In genomic region chr10:22713853-22714523, GRCh38 we compare ENCODE assay signal across 8 cellular contexts. TPM values are rescaled to one million over a fixed set of nuclear protein-coding genes. Genes with fewer than 3 reads are reported as not detected.
A peak's percentile ranks its signal among the peaks of the same experiment; 100 is the strongest.
DNase-seq lines count a peak whose midpoint lies in the region; ATAC-seq, FAIRE-seq and TF ChIP-seq lines count a peak whose summit lies in the region.

No MANE protein-coding gene starts in this region.

- no peak for TF ChIP-seq EP300 in H1 (IDR thresholded peaks at IDR 0.05; ENCODE audit: borderline replicate concordance in 1 of 2, low read depth in 2 of 2, low read length in 2 of 2)

- TF ChIP-seq POLR2A in IMR-90 (IDR thresholded peaks at IDR 0.05; ENCODE audit: low read depth, low read length) (no peak), H1 (IDR thresholded peaks at IDR 0.05; ENCODE audit: control extremely low read depth in 1 of 2, low read depth in 2 of 2, low read length in 2 of 2) (no peak), thyroid gland (IDR thresholded peaks at IDR 0.05) (no peak)

- H4K5ac ChIP-seq in IMR-90 (ENCODE audit: low read depth, low read length): peak overlapping the region; percentile 93
- peak overlapping the region; percentile 73 for H4K5ac ChIP-seq in H1 (ENCODE audit: insufficient read length, low read depth, low read length)

- H4K20me1 ChIP-seq in IMR-90 (ENCODE audit: insufficient read depth, low read length) (peaks cover 29% of the 10 kb centered on the region), H1 (replicated peaks in 1 of 2; ENCODE audit: control insufficient read depth in 1 of 2, insufficient read depth in 2 of 2, low read length in 2 of 2) (peaks cover 5 to 8% of the 10 kb centered on the region in 2 experiments)

- H2AK5ac ChIP-seq in IMR-90 (ENCODE audit: low read depth, low read length) (no peak overlapping the region), H1 (ENCODE audit: low read depth, low read length) (no peak overlapping the region)

- peak overlapping the region; percentile 93 for H2AK9ac ChIP-seq in IMR-90 (replicated peaks; ENCODE audit: low read depth, low read length, poor library complexity)

- ATAC-seq in GM21515 (IDR thresholded peaks at IDR 0.05; ENCODE audit: unreplicated experiment) (peak; percentile 31), IMR-90 (ENCODE audit: low read depth) (peak; percentile 36), WTC11 (peak; percentile 11; the same call in 1 of the 2 replicates)

- H2BK120ac ChIP-seq in IMR-90 (ENCODE audit: low read depth, low read length): peak overlapping the region; percentile 62
- H2BK120ac ChIP-seq in H1 (replicated peaks; ENCODE audit: low read depth, low read length): no peak overlapping the region

- in situ Hi-C loops in IMR-90 (cut with MboI; ENCODE audit: low sequenced_read_pairs): no loop called here

- H2BK5ac ChIP-seq in IMR-90 (ENCODE audit: low read depth, low read length, poor library complexity, severe bottlenecking): peak overlapping the region; percentile 83
- H2BK5ac ChIP-seq in H1 (ENCODE audit: low read depth, low read length): no peak overlapping the region

- H3K18ac ChIP-seq in IMR-90 (ENCODE audit: low read depth, low read length) (peak overlapping the region; percentile 87; the same call in 1 of the 2 replicates), H1 (ENCODE audit: extremely low read depth, low read length) (peak overlapping the region; percentile 60; the same call in 1 of the 2 replicates)

- peak overlapping the region; percentile 100 for H3K4me3 ChIP-seq in IMR-90 (ENCODE audit: insufficient read depth, low read depth, low read length)
- H3K4me3 ChIP-seq in H1 (ENCODE audit: extremely low read depth in 1 of 4, insufficient read depth in 2 of 4, low read depth in 3 of 4, low read length in 4 of 4): peak overlapping the region; percentile 52 to 89 (median 85)
- peak overlapping the region; percentile 70 to 96 for H3K4me3 ChIP-seq in muscle layer of duodenum (ENCODE audit: low read depth in 1 of 2, low read length in 2 of 2)
- H3K4me3 ChIP-seq in thyroid gland (replicated peaks in 1 of 3): peak overlapping the region; percentile 77 to 97 (median 95)

- no peak for TF ChIP-seq CTCF in IMR-90 (conservative IDR thresholded peaks at IDR 0.05; ENCODE audit: low read depth, low read length)
- no peak for TF ChIP-seq CTCF in WTC11 (IDR thresholded peaks at IDR 0.05)
- no peak for TF ChIP-seq CTCF in H1 (IDR thresholded peaks at IDR 0.05; ENCODE audit: control extremely low read depth in 1 of 3, insufficient read depth in 1 of 3, low read depth in 1 of 3, low read length in 3 of 3)
- no peak for TF ChIP-seq CTCF in thyroid gland (IDR thresholded peaks at IDR 0.05)

- dilution Hi-C loops in IMR-90 (cut with HindIII; ENCODE audit: low sequenced_read_pairs, unreplicated experiment): no loop called here

- no peaks in the 10 kb centered on the region for H3K9me3 Mint-ChIP-seq in WTC11

- peak overlapping the region; percentile 82 for H3K4me2 ChIP-seq in IMR-90 (ENCODE audit: low read depth, low read length)
- peak overlapping the region; percentile 91 to 94 for H3K4me2 ChIP-seq in H1 (ENCODE audit: insufficient read depth in 1 of 2, low read depth in 2 of 2, low read length in 2 of 2)

- H3K14ac ChIP-seq in IMR-90 (replicated peaks; ENCODE audit: low read depth, low read length): peak overlapping the region; percentile 92
- no peak overlapping the region for H3K14ac ChIP-seq in H1 (ENCODE audit: insufficient read length)

- H3K4me1 Mint-ChIP-seq in WTC11: peaks cover 32% of the 10 kb centered on the region

- H3K4me1 ChIP-seq in IMR-90 (ENCODE audit: control insufficient read depth, insufficient read depth, low read length) (no peaks in the 10 kb centered on the region; the same call in 1 of the 2 replicates), H1 (replicated peaks in 1 of 4; ENCODE audit: control insufficient read depth in 3 of 4, insufficient read depth in 4 of 4, low read length in 3 of 4) (peaks cover 0 to 6% (median 2%) of the 10 kb centered on the region in 4 experiments; a peak in 3 of 7 replicates), muscle layer of duodenum (ENCODE audit: control insufficient read depth in 1 of 2, insufficient read depth in 2 of 2, low read length in 2 of 2) (peaks cover 10 to 21% of the 10 kb centered on the region in 2 donors), thyroid gland (peaks cover 27 to 33% of the 10 kb centered on the region in 2 donors)

- no peaks in the 10 kb centered on the region for H3K36me3 Mint-ChIP-seq in WTC11

- peaks cover 9% of the 10 kb centered on the region for H3K27me3 Mint-ChIP-seq in WTC11 (ENCODE audit: low read depth)

- H3K4ac ChIP-seq in IMR-90 (ENCODE audit: low read depth, low read length) (peak overlapping the region; percentile 93), H1 (replicated peaks; ENCODE audit: insufficient read length, low read depth, low read length) (no peak overlapping the region)

- H4K91ac ChIP-seq in IMR-90 (ENCODE audit: insufficient read depth, low read depth, low read length) (peak overlapping the region; percentile 57; the same call in 1 of the 2 replicates), H1 (replicated peaks; ENCODE audit: insufficient read length, low read length) (peak overlapping the region; percentile 70)

- no peak overlapping the region for H3K27ac Mint-ChIP-seq in WTC11

- peaks cover 11% of the 10 kb centered on the region; the same call in 1 of the 2 replicates for H3K23me2 ChIP-seq in H1 (ENCODE audit: low read depth, low read length)

- no peaks in the 10 kb centered on the region for H3K9me3 ChIP-seq in IMR-90 (ENCODE audit: control insufficient read depth, insufficient read depth, low read length)
- H3K9me3 ChIP-seq in H1 (ENCODE audit: insufficient read depth in 2 of 2, low read depth in 1 of 2, low read length in 1 of 2): no peaks in the 10 kb centered on the region
- H3K9me3 ChIP-seq in muscle layer of duodenum (ENCODE audit: control insufficient read depth in 1 of 2, low read length in 2 of 2): no peaks in the 10 kb centered on the region
- H3K9me3 ChIP-seq in thyroid gland: no peaks in the 10 kb centered on the region

- H3K56ac ChIP-seq in IMR-90 (ENCODE audit: extremely low read depth, insufficient read depth, low read length) (0 out of 2 replicates have a peak overlapping the region, but pooled peaks have one; percentile 38), H1 (replicated peaks; ENCODE audit: insufficient read length, low read depth, low read length) (peak overlapping the region; percentile 37)

- H3K9ac ChIP-seq in IMR-90 (ENCODE audit: low read depth, low read length) (peak overlapping the region; percentile 100), H1 (replicated peaks in 1 of 4; ENCODE audit: extremely low read depth in 1 of 4, low read depth in 3 of 4, low read length in 3 of 4) (peak overlapping the region; percentile 2 to 74 (median 58); a peak in 5 of 7 replicates)

- FAIRE-seq in H1 (lab: Jason Lieb, UNC) (no peak), frontal cortex (lab: Jason Lieb, UNC) (no peak)

- no peak for TF ChIP-seq RAD21 in IMR-90 (IDR thresholded peaks at IDR 0.05; ENCODE audit: low read length)
- no peak for TF ChIP-seq RAD21 in H1 (IDR thresholded peaks at IDR 0.05 in 1 of 2, conservative IDR thresholded peaks at IDR 0.05 in 1 of 2; ENCODE audit: low read depth in 2 of 2, low read length in 2 of 2)

- H2AFZ ChIP-seq in IMR-90 (replicated peaks; ENCODE audit: low read length, poor library complexity) (peak overlapping the region; percentile 97), H1 (ENCODE audit: low read length) (peak overlapping the region; percentile 84; the same call in 1 of the 2 replicates)

- no peak overlapping the region for H2BK20ac ChIP-seq in IMR-90 (ENCODE audit: low read depth, low read length)
- H2BK20ac ChIP-seq in H1 (ENCODE audit: low read length): no peak overlapping the region

- no TSS peak for BruUV-seq in IMR-90 (replicated peaks; lab: Mats Ljungman, UMichigan)

- H3K79me1 ChIP-seq in IMR-90 (ENCODE audit: low read depth in 1 of 2, low read length in 2 of 2) (peaks cover 8 to 29% of the 10 kb centered on the region in 2 experiments), H1 (ENCODE audit: low read depth, low read length) (peaks cover 4% of the 10 kb centered on the region)

- CTCF ChIA-PET in IMR-90 (lab: Yijun Ruan, JAX) (interaction anchor here (2.0 kb wide), 1 partner anchor 140 kb away, joined by 5 read pairs; no protein-coding TSS in a partner anchor), WTC11 (lab: Charles Lee) (no interaction called here), H1 (lab: Charles Lee; ENCODE audit: partially characterized antibody) (no interaction called here)

- WGBS in IMR-90 (ENCODE audit: extremely low coverage in 2 of 2, insufficient read length in 1 of 2), 2 experiments: 0% methylated on average over 33 of the region's 75 CpGs; no CpG with 5 or more reads in 1 of the 2 experiments
- 4% methylated on average over 16 of the region's 75 CpGs; no CpG with 5 or more reads in 1 of the 2 experiments for WGBS in H1 (ENCODE audit: extremely low coverage in 1 of 2, insufficient coverage in 1 of 2, insufficient read length in 1 of 2, insufficient replicate concordance in 2 of 2, low coverage in 1 of 2, low lambda C conversion rate in 2 of 2, missing lambda C conversion rate in 1 of 2), 2 experiments
- 0 to 1% methylated on average over 19 to 32 of the region's 75 CpGs for WGBS in thyroid gland, 2 donors

- H3K23ac ChIP-seq in IMR-90 (ENCODE audit: low read depth, low read length): peak overlapping the region; percentile 96
- no peak overlapping the region for H3K23ac ChIP-seq in H1 (ENCODE audit: insufficient read length)

- H2BK15ac ChIP-seq in IMR-90 (ENCODE audit: low read depth, low read length) (peak overlapping the region; percentile 34; the same call in 1 of the 3 replicates), H1 (ENCODE audit: low read length) (no peak overlapping the region)

- H3K4me3 Mint-ChIP-seq in WTC11: peak overlapping the region; percentile 77

- peaks cover 9% of the 10 kb centered on the region for H3K9me1 ChIP-seq in IMR-90 (ENCODE audit: insufficient read depth, low read length)

- H3K36me3 ChIP-seq in IMR-90 (ENCODE audit: control insufficient read depth, insufficient read depth, low read length): no peaks in the 10 kb centered on the region
- no peaks in the 10 kb centered on the region for H3K36me3 ChIP-seq in H1 (ENCODE audit: control insufficient read depth in 2 of 4, insufficient read depth in 4 of 4, low read length in 3 of 4)
- no peaks in the 10 kb centered on the region for H3K36me3 ChIP-seq in muscle layer of duodenum (ENCODE audit: control insufficient read depth in 1 of 2, insufficient read depth in 2 of 2, low read length in 2 of 2)
- no peaks in the 10 kb centered on the region for H3K36me3 ChIP-seq in thyroid gland

- no peak overlapping the region for H2BK12ac ChIP-seq in H1 (ENCODE audit: low read depth, low read length)

- DNase-seq in CD1c-positive myeloid dendritic cell (ENCODE audit: extremely low spot score) (peak; percentile 33), IMR-90 (peak; percentile 13), WTC11 (ENCODE audit: low spot score) (peak; percentile 18), H1 (ENCODE audit: low read depth in 1 of 2, low spot score in 2 of 2) (peak in 1 of 2 experiments; percentile 60), thyroid gland (peak; percentile 30 to 34), frontal cortex (ENCODE audit: low spot score in 2 of 2) (no peak)

- H3K27me3 ChIP-seq in IMR-90 (ENCODE audit: control insufficient read depth, insufficient read depth, low read length): no peaks in the 10 kb centered on the region
- H3K27me3 ChIP-seq in H1 (replicated peaks in 1 of 4; ENCODE audit: control insufficient read depth in 3 of 4, extremely low read depth in 1 of 4, insufficient read depth in 3 of 4, low read length in 3 of 4): peaks cover 0 to 9% (median 7%) of the 10 kb centered on the region in 4 experiments; a peak in 5 of 7 replicates
- H3K27me3 ChIP-seq in muscle layer of duodenum (ENCODE audit: low read depth, low read length): no peaks in the 10 kb centered on the region
- H3K27me3 ChIP-seq in thyroid gland: no peaks in the 10 kb centered on the region

- peaks cover 18 to 45% of the 10 kb centered on the region in 2 experiments; a peak in 3 of 4 replicates for H3K79me2 ChIP-seq in H1 (ENCODE audit: control insufficient read depth in 1 of 2, insufficient read depth in 2 of 2, low read length in 2 of 2)

- H4K8ac ChIP-seq in IMR-90 (ENCODE audit: low read depth in 2 of 2, low read length in 2 of 2) (peak overlapping the region in 1 of 2 experiments; percentile 91; a peak in 2 of 4 replicates), H1 (ENCODE audit: extremely low read depth, insufficient read depth, low read length) (no peak overlapping the region)

- intact Hi-C loops in IMR-90 (cut with micrococcal nuclease) (loop anchor here (1.0 to 10.0 kb wide), 10 partner anchors 91 to 709 kb away; partner anchors contain the start of genes COMMD3 and DNAJC1), thyroid gland (cut with DNase I) (no loop called here)

- POLR2A ChIA-PET in IMR-90 (lab: Charles Lee; ENCODE audit: unreplicated experiment): interaction anchor here (0.5 to 0.9 kb wide), 2 partner anchors 90 to 92 kb away, joined by 3 to 4 read pairs; no protein-coding TSS in a partner anchor
- POLR2A ChIA-PET in WTC11 (lab: Charles Lee): interaction anchor here (1.2 kb wide), 1 partner anchor 41 kb away, joined by 3 read pairs; no protein-coding TSS in a partner anchor
- POLR2A ChIA-PET in H1 (lab: Charles Lee; ENCODE audit: partially characterized antibody): interaction anchor here (1.1 kb wide), 1 partner anchor 10 kb away, joined by 4 read pairs; no protein-coding TSS in a partner anchor

- H3K27ac ChIP-seq in IMR-90 (ENCODE audit: insufficient read depth, low read length) (peak overlapping the region; percentile 93), H1 (ENCODE audit: low read depth, low read length) (no peak overlapping the region; the same call in 1 of the 2 replicates), muscle layer of duodenum (ENCODE audit: low read length) (peak overlapping the region; percentile 29), thyroid gland (peak overlapping the region; percentile 25 to 76 (median 72))

RNA-seq across cellular contexts. Expression of gene PIP4K2A, which starts 0.4 kb away (rescaled TPM):
- 18.1 and 21.9 TPM in 2 replicates for total RNA-seq in IMR-90 (2012; rRNA removed)
- 8.8 and 9.8 TPM in 2 replicates for polyA plus RNA-seq in IMR-90 (2012; rRNA removed)
- 2.7 and 3.9 TPM in 2 replicates for polyA plus RNA-seq in IMR-90 (2012; cell fraction: cytosol; rRNA removed)
- 1.3 and 7.1 TPM in 2 replicates for polyA plus RNA-seq in IMR-90 (2012; cell fraction: nucleus; rRNA removed; ENCODE audit: low replicate concordance)
- 37.8 to 47.5 TPM (median 44.5 TPM) in 3 replicates for total RNA-seq in WTC11 (2021)
- total RNA-seq in H1 (2021; fragmentation: NEBNext Ultra II Directional; extraction: Animal tissue kit (Norgen Biotek cat#: 25700)): 57.1 and 60.9 TPM in 2 replicates
- polyA plus RNA-seq in H1 (2011; rRNA removed): 11.3 and 19.0 TPM in 2 replicates
- 15.7 TPM for polyA plus RNA-seq in H1 (2011; cell fraction: cytosol; rRNA removed)
- 6.1 TPM for polyA plus RNA-seq in H1 (2011; cell fraction: nucleus; rRNA removed)
- polyA plus RNA-seq in H1 (2012, experiment 1 of 2): 23.3 to 36.7 TPM (median 27.5 TPM) in 4 replicates
- 13.8 TPM for polyA plus RNA-seq in H1 (2012, experiment 2 of 2)
- polyA plus RNA-seq in H1 (2013, experiment 1 of 2): 19.9 TPM
- 21.7 TPM for polyA plus RNA-seq in H1 (2013, experiment 2 of 2)
- 28.9 and 34.6 TPM in 2 replicates for polyA minus RNA-seq in H1 (2011; rRNA and poly(A)+ RNA removed)
- polyA minus RNA-seq in H1 (2011; cell fraction: cytosol; rRNA and poly(A)+ RNA removed): 22.9 TPM
- 29.0 TPM for polyA minus RNA-seq in H1 (2011; cell fraction: nucleus; rRNA and poly(A)+ RNA removed)
- total RNA-seq in thyroid gland: 10 to 100 TPM; 16.5 to 23.2 (median 19.3) TPM
- 56.7 TPM for total RNA-seq in frontal cortex

Comparison
In these comparisons a context has a peak if more than half of its experiments do, and no peak if none do; other contexts are left out.
1. DNase-seq: peak in CD1c-positive myeloid dendritic cell (single experiment), IMR-90 (single experiment), WTC11 (single experiment) and thyroid gland (2 of 2); none in frontal cortex (0 of 2).
2. Peak in every context shown above with its lines, with median percentiles within 50 percentile points of each other: ATAC-seq and H3K4me3 ChIP-seq.